In genomic region chrX:20143111-20143510, GRCh38 we compare ENCODE assay signal across 1 cellular context.
TF ChIP-seq lines count a peak whose summit lies in the region.

No MANE protein-coding gene starts in this region.

TF ChIP-seq in HCT116, 20 proteins besides CTCF, POLR2A, EP300 and RAD21 (continued from another document):
- TF ChIP-seq ZBTB33 (IDR thresholded peaks at IDR 0.05; ENCODE audit: extremely low read depth, insufficient replicate concordance, low read length): no peak
